In the genomic region with DNA sequence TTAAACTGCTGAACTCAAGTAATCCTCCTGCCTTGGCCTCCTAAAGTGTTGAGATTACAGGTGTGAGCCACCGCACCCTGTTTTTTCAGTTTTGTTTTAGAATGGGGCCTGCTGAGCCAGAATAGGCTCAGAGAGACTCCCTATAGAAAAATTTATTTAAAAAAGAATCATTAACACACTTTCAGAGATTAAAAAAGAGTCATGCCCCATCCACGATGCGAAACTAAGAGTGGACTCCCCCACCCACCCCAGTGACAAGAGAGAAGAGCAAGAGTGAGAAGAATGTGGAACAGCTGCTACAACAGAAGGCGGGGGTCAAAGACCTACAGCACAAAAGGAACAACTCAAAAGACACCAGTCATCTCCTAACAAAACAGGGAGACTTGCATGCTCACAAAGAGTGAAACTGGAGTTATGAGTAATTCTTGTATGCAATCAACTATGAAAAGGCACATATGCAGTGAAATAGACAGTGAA, we compare ENCODE assay signal across 11 cellular contexts.
DNase-seq lines count a peak whose midpoint lies in the region; ATAC-seq and TF ChIP-seq lines count a peak whose summit lies in the region.
"Had no signal": no experiment of that assay in that cellular context is flagged by ENCODE, and none has a peak within 500 bp of the region (broad histone marks: within the 10 kb centered on the region; RNA-seq: fewer than 3 reads in every experiment).

No MANE protein-coding gene starts in this region.

- H3K4me3 ChIP-seq in fibroblast of pulmonary artery (replicated peaks; ENCODE audit: low read depth, low read length) (no peak overlapping the region), foreskin fibroblast (ENCODE audit: low read depth in 1 of 2, low read length in 2 of 2) (no peak overlapping the region)
- H3K4me3 ChIP-seq: psoas muscle, testis had no signal

- ATAC-seq in GM18868 (IDR thresholded peaks at IDR 0.05; ENCODE audit: unreplicated experiment) (peak; percentile 97), GM21390 (IDR thresholded peaks at IDR 0.05; ENCODE audit: unreplicated experiment) (peak; percentile 96), HG03196 (IDR thresholded peaks at IDR 0.05; ENCODE audit: unreplicated experiment) (peak; percentile 97)
- ATAC-seq: psoas muscle had no signal

- TF ChIP-seq CTCF in fibroblast of pulmonary artery (IDR thresholded peaks at IDR 0.05; ENCODE audit: low read length, missing control alignments) (no peak), foreskin fibroblast (IDR thresholded peaks at IDR 0.05; ENCODE audit: low read depth, low read length) (no peak)

- DNase-seq in fibroblast of pulmonary artery (ENCODE audit: low read depth), result peak; percentile 3
- DNase-seq in SKM-1 treated with dmso at 0.1 percent for 144 hours (lab: John Stamatoyannopoulos, UW; ENCODE audit: unreplicated experiment), result no peak
- no peak for DNase-seq in foreskin fibroblast
- DNase-seq in hepatic stellate cell (ENCODE audit: low spot score), result no peak
- no peak for DNase-seq in OCI-M1 (lab: John Stamatoyannopoulos, UW)
- DNase-seq: central memory CD4-positive, alpha-beta T cell; psoas muscle; testis had no signal
